Comparison of ENCODE assay signal across 8 cellular contexts in the genomic region with DNA sequence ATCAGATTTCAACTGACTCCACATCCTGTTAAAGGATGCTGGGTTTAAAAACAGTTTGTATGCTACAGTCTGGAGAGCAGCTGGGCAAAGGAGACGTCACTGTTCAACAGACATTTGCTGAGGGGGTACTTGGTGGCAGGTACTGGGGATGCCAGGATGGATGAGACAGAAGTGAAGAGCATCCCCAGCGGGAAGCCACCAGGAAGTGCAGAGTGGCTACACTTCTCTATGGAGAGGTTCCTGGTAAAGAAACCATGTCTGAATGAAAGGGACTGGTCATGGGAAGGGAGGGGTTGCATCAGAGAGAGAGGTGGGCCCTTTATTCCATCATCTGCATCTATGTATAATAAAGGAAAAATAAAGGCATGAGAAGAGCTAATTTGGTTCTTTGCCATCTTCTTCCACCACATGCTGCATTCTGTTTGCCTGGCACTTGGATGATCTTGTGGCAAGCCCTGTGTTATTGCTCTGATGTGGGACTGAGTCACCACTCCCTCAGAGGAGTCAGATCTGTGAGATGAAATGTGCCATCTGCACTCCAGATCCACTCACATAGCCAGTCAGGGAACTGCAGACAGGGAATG.
A peak's percentile ranks its signal among the peaks of the same experiment; 100 is the strongest.
DNase-seq lines count a peak whose midpoint lies in the region; ATAC-seq, FAIRE-seq and TF ChIP-seq lines count a peak whose summit lies in the region.

No MANE protein-coding gene starts in this region.

- H3K27ac Mint-ChIP-seq in brain: peak overlapping the region; percentile 67 to 89 (median 82)

- H3K9me3 ChIP-seq in A549: 0 out of 3 replicates have a peak, but pooled peaks cover 4% of the 10 kb centered on the region
- H3K9me3 ChIP-seq in HAP-1: no peaks in the 10 kb centered on the region

- H3K4me2 ChIP-seq in A549: peak overlapping the region; percentile 68

- peak in 1 of 2 experiments; percentile 29 for DNase-seq in A549 (ENCODE audit: low read depth in 1 of 2, low spot score in 1 of 2)
- peak; percentile 94 for DNase-seq in HCEC 1CT
- DNase-seq in kidney epithelial cell (ENCODE audit: low read depth): peak; percentile 94
- no peak for DNase-seq in GDM1 (lab: John Stamatoyannopoulos, UW)
- no peak for DNase-seq in HAP-1 (ENCODE audit: low spot score in 2 of 2)
- DNase-seq in activated T-cell treated with anti-CD3 and anti-CD28 coated beads for 4 hours: no peak

- TF ChIP-seq EP300 in A549 (IDR thresholded peaks at IDR 0.05): no peak

- no peak for TF ChIP-seq RAD21 in A549 (conservative IDR thresholded peaks at IDR 0.05 in 1 of 2, IDR thresholded peaks at IDR 0.05 in 1 of 2)

- peaks cover 0 to 9% (median 4%) of the 10 kb centered on the region in 5 experiments for H3K9me3 Mint-ChIP-seq in brain

- in situ Hi-C loops in HAP-1 (cut with MboI; ENCODE audit: low sequenced_read_pairs): loop anchor here (25.0 kb wide), 1 partner anchor 566 kb away; no protein-coding TSS in a partner anchor

- H3K27me3 Mint-ChIP-seq in brain: no peaks in the 10 kb centered on the region

- FAIRE-seq in A549 (lab: Jason Lieb, UNC): no peak

- H3K27me3 ChIP-seq in kidney epithelial cell (ENCODE audit: control insufficient read depth, insufficient read depth, low read length): no peaks in the 10 kb centered on the region
- no peaks in the 10 kb centered on the region for H3K27me3 ChIP-seq in HAP-1 (ENCODE audit: low read depth)

- no peak for TF ChIP-seq CTCF in A549 (IDR thresholded peaks at IDR 0.05)
- no peak for TF ChIP-seq CTCF in brain (conservative IDR thresholded peaks at IDR 0.05)
- TF ChIP-seq CTCF in kidney epithelial cell (IDR thresholded peaks at IDR 0.05; ENCODE audit: insufficient read depth, low read length, poor library complexity, severe bottlenecking): no peak

- H3K4me3 ChIP-seq in A549 (no peak overlapping the region), kidney epithelial cell (ENCODE audit: low read depth, low read length) (no peak overlapping the region), HAP-1 (no peak overlapping the region)

- H3K4me1 ChIP-seq in A549: peaks cover 32% of the 10 kb centered on the region
- peaks cover 5% of the 10 kb centered on the region; the same call in 1 of the 2 replicates for H3K4me1 ChIP-seq in HAP-1

- peak; percentile 79 to 83; a peak in 5 of 6 replicates for ATAC-seq in A549
- no peak for ATAC-seq in GM18870 (IDR thresholded peaks at IDR 0.05; ENCODE audit: unreplicated experiment)

- H3K4me3 Mint-ChIP-seq in brain: peak overlapping the region in 3 of 5 experiments; percentile 6 to 39 (median 28)

- peaks cover 29% of the 10 kb centered on the region for H3K4me1 Mint-ChIP-seq in brain

- peaks cover 24% of the 10 kb centered on the region for H3K36me3 Mint-ChIP-seq in brain

- H3K27ac ChIP-seq in A549: peak overlapping the region; percentile 64 to 67; a peak in 5 of 6 replicates

- TF ChIP-seq POLR2A in A549 (IDR thresholded peaks at IDR 0.05; ENCODE audit: low read length): no peak

- POLR2A ChIA-PET in A549 (lab: Yijun Ruan, JAX): no interaction called here

- H3K36me3 ChIP-seq in kidney epithelial cell (ENCODE audit: control insufficient read depth, insufficient read depth, low read length) (peaks cover 3% of the 10 kb centered on the region), HAP-1 (replicated peaks) (no peaks in the 10 kb centered on the region; the same call in 1 of the 2 replicates)

- CTCF ChIA-PET in A549 (lab: Yijun Ruan, JAX): interaction anchor here (0.6 to 1.1 kb wide), 2 partner anchors 9 to 14 kb away, joined by 3 read pairs; no protein-coding TSS in a partner anchor

- 31% methylated on average over 2 of the region's 2 CpGs for WGBS in A549 (ENCODE audit: missing lambda C conversion rate)

TF ChIP-seq in A549, 52 proteins besides CTCF, POLR2A, EP300 and RAD21:
- no peak for TF ChIP-seq RARB (CRISPR knock-in tag; IDR thresholded peaks at IDR 0.05)
- TF ChIP-seq FOSB (CRISPR knock-in tag; IDR thresholded peaks at IDR 0.05): no peak
- no peak for TF ChIP-seq MAZ (IDR thresholded peaks at IDR 0.05; ENCODE audit: borderline replicate concordance, low read depth, low read length)
- TF ChIP-seq ZSCAN20 (CRISPR knock-in tag; IDR thresholded peaks at IDR 0.05): no peak
- TF ChIP-seq, protein P1, sequence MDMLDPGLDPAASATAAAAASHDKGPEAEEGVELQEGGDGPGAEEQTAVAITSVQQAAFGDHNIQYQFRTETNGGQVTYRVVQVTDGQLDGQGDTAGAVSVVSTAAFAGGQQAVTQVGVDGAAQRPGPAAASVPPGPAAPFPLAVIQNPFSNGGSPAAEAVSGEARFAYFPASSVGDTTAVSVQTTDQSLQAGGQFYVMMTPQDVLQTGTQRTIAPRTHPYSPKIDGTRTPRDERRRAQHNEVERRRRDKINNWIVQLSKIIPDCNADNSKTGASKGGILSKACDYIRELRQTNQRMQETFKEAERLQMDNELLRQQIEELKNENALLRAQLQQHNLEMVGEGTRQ (IDR thresholded peaks at IDR 0.05): no peak
- no peak for TF ChIP-seq TFCP2L1 (CRISPR knock-in tag; IDR thresholded peaks at IDR 0.05)
- TF ChIP-seq ZFP36 (IDR thresholded peaks at IDR 0.05; ENCODE audit: borderline replicate concordance, partially characterized antibody): no peak
- no peak for TF ChIP-seq MYC (IDR thresholded peaks at IDR 0.05; ENCODE audit: borderline replicate concordance, low read length)
- TF ChIP-seq TP53 (CRISPR knock-in tag; IDR thresholded peaks at IDR 0.05): no peak
- TF ChIP-seq EHF (CRISPR knock-in tag; IDR thresholded peaks at IDR 0.05): no peak
- TF ChIP-seq NFE2L2 (conservative IDR thresholded peaks at IDR 0.05; ENCODE audit: low read length): no peak
- TF ChIP-seq HDAC2 (IDR thresholded peaks at IDR 0.05): no peak
- no peak for TF ChIP-seq CHD2 (IDR thresholded peaks at IDR 0.05; ENCODE audit: low read length, partially characterized antibody)
- TF ChIP-seq, protein P2, sequence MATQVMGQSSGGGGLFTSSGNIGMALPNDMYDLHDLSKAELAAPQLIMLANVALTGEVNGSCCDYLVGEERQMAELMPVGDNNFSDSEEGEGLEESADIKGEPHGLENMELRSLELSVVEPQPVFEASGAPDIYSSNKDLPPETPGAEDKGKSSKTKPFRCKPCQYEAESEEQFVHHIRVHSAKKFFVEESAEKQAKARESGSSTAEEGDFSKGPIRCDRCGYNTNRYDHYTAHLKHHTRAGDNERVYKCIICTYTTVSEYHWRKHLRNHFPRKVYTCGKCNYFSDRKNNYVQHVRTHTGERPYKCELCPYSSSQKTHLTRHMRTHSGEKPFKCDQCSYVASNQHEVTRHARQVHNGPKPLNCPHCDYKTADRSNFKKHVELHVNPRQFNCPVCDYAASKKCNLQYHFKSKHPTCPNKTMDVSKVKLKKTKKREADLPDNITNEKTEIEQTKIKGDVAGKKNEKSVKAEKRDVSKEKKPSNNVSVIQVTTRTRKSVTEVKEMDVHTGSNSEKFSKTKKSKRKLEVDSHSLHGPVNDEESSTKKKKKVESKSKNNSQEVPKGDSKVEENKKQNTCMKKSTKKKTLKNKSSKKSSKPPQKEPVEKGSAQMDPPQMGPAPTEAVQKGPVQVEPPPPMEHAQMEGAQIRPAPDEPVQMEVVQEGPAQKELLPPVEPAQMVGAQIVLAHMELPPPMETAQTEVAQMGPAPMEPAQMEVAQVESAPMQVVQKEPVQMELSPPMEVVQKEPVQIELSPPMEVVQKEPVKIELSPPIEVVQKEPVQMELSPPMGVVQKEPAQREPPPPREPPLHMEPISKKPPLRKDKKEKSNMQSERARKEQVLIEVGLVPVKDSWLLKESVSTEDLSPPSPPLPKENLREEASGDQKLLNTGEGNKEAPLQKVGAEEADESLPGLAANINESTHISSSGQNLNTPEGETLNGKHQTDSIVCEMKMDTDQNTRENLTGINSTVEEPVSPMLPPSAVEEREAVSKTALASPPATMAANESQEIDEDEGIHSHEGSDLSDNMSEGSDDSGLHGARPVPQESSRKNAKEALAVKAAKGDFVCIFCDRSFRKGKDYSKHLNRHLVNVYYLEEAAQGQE (IDR thresholded peaks at IDR 0.05): no peak
- no peak for TF ChIP-seq POLR2AphosphoS2 (conservative IDR thresholded peaks at IDR 0.05; ENCODE audit: low read length)
- no peak for TF ChIP-seq CBX2 (IDR thresholded peaks at IDR 0.05; ENCODE audit: borderline replicate concordance, low read depth)
- TF ChIP-seq KDM5A (IDR thresholded peaks at IDR 0.05): no peak
- TF ChIP-seq, protein P3, sequence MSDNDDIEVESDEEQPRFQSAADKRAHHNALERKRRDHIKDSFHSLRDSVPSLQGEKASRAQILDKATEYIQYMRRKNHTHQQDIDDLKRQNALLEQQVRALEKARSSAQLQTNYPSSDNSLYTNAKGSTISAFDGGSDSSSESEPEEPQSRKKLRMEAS (IDR thresholded peaks at IDR 0.05): no peak
- no peak for TF ChIP-seq SREBF2 (IDR thresholded peaks at IDR 0.05)
- TF ChIP-seq GATA3 (IDR thresholded peaks at IDR 0.05; ENCODE audit: borderline replicate concordance): no peak

Comparison
In these comparisons a context has a peak if more than half of its experiments do, and no peak if none do; other contexts are left out.
1. DNase-seq: peak in HCEC 1CT (single experiment) and kidney epithelial cell (single experiment); none in GDM1 (single experiment), HAP-1 (0 of 2) and activated T-cell treated with anti-CD3 and anti-CD28 coated beads for 4 hours (single experiment).